19 cellular contexts compared by ENCODE assay signal in genomic region chr2:230920167-230920566, GRCh38. TPM values are rescaled to one million over a fixed set of nuclear protein-coding genes. Genes with fewer than 3 reads are reported as not detected.
DNase-seq lines count a peak whose midpoint lies in the region; ATAC-seq and TF ChIP-seq lines count a peak whose summit lies in the region.
"Had no signal": no experiment of that assay in that cellular context is flagged by ENCODE, and none has a peak within 500 bp of the region (broad histone marks: within the 10 kb centered on the region; RNA-seq: fewer than 3 reads in every experiment).

No MANE protein-coding gene starts in this region.

- CTCF ChIA-PET in CD4-positive, alpha-beta memory T cell (lab: Charles Lee; ENCODE audit: partially characterized antibody), result interaction anchor here (1.3 to 2.1 kb wide), 2 partner anchors 18 to 67 kb away, joined by 4 to 10 read pairs; no protein-coding TSS in a partner anchor
- CTCF ChIA-PET in activated CD8-positive, alpha-beta T cell treated with anti-CD3 and anti-CD28 coated beads, Interleukin-2, amount 10 ng/mL, durations not matched to agents 7 days and 5 days (lab: Charles Lee), result interaction anchor here (1.1 to 16.6 kb wide), 3 partner anchors 18 to 133 kb away, joined by 3 to 285 read pairs (median 8); no protein-coding TSS in a partner anchor

- no peak for DNase-seq in CD4-positive, alpha-beta memory T cell
- DNase-seq in GM12865 (ENCODE audit: low read depth) (peak; percentile 58), left lobe of liver (ENCODE audit: low spot score) (peak; percentile 7), COLO829 (ENCODE audit: low spot score) (no peak), NCI-H1694 (lab: John Stamatoyannopoulos, UW) (no peak)
- DNase-seq in activated CD8-positive, alpha-beta T cell treated with anti-CD3 and anti-CD28 coated beads, Interleukin-2, amount 10 ng/mL, durations not matched to agents 7 days and 5 days, result no peak
- DNase-seq: BE2C, colonic mucosa, DMS153, gastrocnemius medialis, left ventricle myocardium superior, NCI-H1436 treated with DMSO at 0.1 percent for 48 hours, spleen, substantia nigra had no signal

- H3K27me3 ChIP-seq in CD4-positive, alpha-beta memory T cell (ENCODE audit: insufficient read depth, low read length), result no peaks in the 10 kb centered on the region
- H3K27me3 ChIP-seq: colonic mucosa, gastrocnemius medialis, SJSA1 had no signal

- no peak overlapping the region for H3K4me3 ChIP-seq in CD4-positive, alpha-beta memory T cell (ENCODE audit: low read length in 2 of 2)
- H3K4me3 ChIP-seq in GM12865 (ENCODE audit: low read depth, low read length), result peak overlapping the region; percentile 75
- H3K4me3 ChIP-seq: colonic mucosa, gastrocnemius medialis, SJSA1 had no signal

- peak overlapping the region in 5 of 7 donors; percentile 2 to 74 (median 13) for H3K27ac Mint-ChIP-seq in CD4-positive, alpha-beta memory T cell
- peak overlapping the region; percentile 71 for H3K27ac Mint-ChIP-seq in activated CD8-positive, alpha-beta T cell treated with anti-CD3 and anti-CD28 coated beads, Interleukin-2, amount 10 ng/mL, durations not matched to agents 7 days and 5 days
- H3K27ac Mint-ChIP-seq: progenitor cell of endocrine pancreas had no signal

- H3K4me3 Mint-ChIP-seq in CD4-positive, alpha-beta memory T cell, result peak overlapping the region; percentile 1 to 75 (median 55)
- peak overlapping the region; percentile 53 for H3K4me3 Mint-ChIP-seq in activated CD8-positive, alpha-beta T cell treated with anti-CD3 and anti-CD28 coated beads, Interleukin-2, amount 10 ng/mL, durations not matched to agents 7 days and 5 days

- ATAC-seq in activated CD8-positive, alpha-beta T cell treated with anti-CD3 and anti-CD28 coated beads, Interleukin-2, amount 10 ng/mL, durations not matched to agents 7 days and 5 days, result no peak
- ATAC-seq in left lobe of liver, result no peak
- ATAC-seq in GM21619 (IDR thresholded peaks at IDR 0.05; ENCODE audit: unreplicated experiment), result no peak
- ATAC-seq: gastrocnemius medialis, left ventricle myocardium superior had no signal

- H3K27me3 Mint-ChIP-seq in CD4-positive, alpha-beta memory T cell, result peaks cover 2 to 3% of the 10 kb centered on the region in 2 donors
- no peaks in the 10 kb centered on the region for H3K27me3 Mint-ChIP-seq in activated CD8-positive, alpha-beta T cell treated with anti-CD3 and anti-CD28 coated beads, Interleukin-2, amount 10 ng/mL, durations not matched to agents 7 days and 5 days (ENCODE audit: low read depth)

- intact Hi-C loops in CD4-positive, alpha-beta memory T cell (cut with micrococcal nuclease), result no loop called here

- H3K36me3 Mint-ChIP-seq in CD4-positive, alpha-beta memory T cell, result peaks cover 0 to 4% of the 10 kb centered on the region in 2 donors
- peaks cover 3% of the 10 kb centered on the region for H3K36me3 Mint-ChIP-seq in activated CD8-positive, alpha-beta T cell treated with anti-CD3 and anti-CD28 coated beads, Interleukin-2, amount 10 ng/mL, durations not matched to agents 7 days and 5 days (ENCODE audit: low read depth)

- no peaks in the 10 kb centered on the region for H3K36me3 ChIP-seq in CD4-positive, alpha-beta memory T cell (ENCODE audit: insufficient read depth, low read length)
- H3K36me3 ChIP-seq: BE2C, colonic mucosa, gastrocnemius medialis, SJSA1, spleen had no signal

- H3K9me3 Mint-ChIP-seq in CD4-positive, alpha-beta memory T cell, result no peaks in the 10 kb centered on the region
- no peaks in the 10 kb centered on the region for H3K9me3 Mint-ChIP-seq in activated CD8-positive, alpha-beta T cell treated with anti-CD3 and anti-CD28 coated beads, Interleukin-2, amount 10 ng/mL, durations not matched to agents 7 days and 5 days (ENCODE audit: insufficient read depth)

- TF ChIP-seq CTCF in GM12865 (IDR thresholded peaks at IDR 0.05; ENCODE audit: insufficient read depth, low read depth, low read length, missing control alignments), result no peak

- H3K4me1 ChIP-seq in CD4-positive, alpha-beta memory T cell (ENCODE audit: insufficient read depth, low read length), result peaks cover 24% of the 10 kb centered on the region
- H3K4me1 ChIP-seq: BE2C, colonic mucosa, gastrocnemius medialis had no signal

- H3K9me3 ChIP-seq in CD4-positive, alpha-beta memory T cell (ENCODE audit: control insufficient read depth in 1 of 2, low read length in 2 of 2), result no peaks in the 10 kb centered on the region
- H3K9me3 ChIP-seq: BE2C, colonic mucosa, gastrocnemius medialis, SJSA1, spleen had no signal

- peaks cover 25 to 48% (median 34%) of the 10 kb centered on the region in 4 donors for H3K4me1 Mint-ChIP-seq in CD4-positive, alpha-beta memory T cell
- H3K4me1 Mint-ChIP-seq in activated CD8-positive, alpha-beta T cell treated with anti-CD3 and anti-CD28 coated beads, Interleukin-2, amount 10 ng/mL, durations not matched to agents 7 days and 5 days (ENCODE audit: low read depth), result peaks cover 79% of the 10 kb centered on the region

- POLR2A ChIA-PET in CD4-positive, alpha-beta memory T cell (lab: Charles Lee; ENCODE audit: partially characterized antibody), result no interaction called here
- POLR2A ChIA-PET in activated CD8-positive, alpha-beta T cell treated with anti-CD3 and anti-CD28 coated beads, Interleukin-2, amount 10 ng/mL, durations not matched to agents 7 days and 5 days (lab: Charles Lee), result interaction anchor here (0.5 to 0.7 kb wide), 2 partner anchors 52 to 62 kb away, joined by 3 read pairs; no protein-coding TSS in a partner anchor

- H3K27ac ChIP-seq in CD4-positive, alpha-beta memory T cell (ENCODE audit: low read depth, low read length), result no peak overlapping the region
- H3K27ac ChIP-seq: colonic mucosa, gastrocnemius medialis, SJSA1, spleen had no signal

RNA-seq across cellular contexts. Expression of gene GPR55, which starts 4.9 kb away (rescaled TPM):
- total RNA-seq in CD4-positive, alpha-beta memory T cell, result 1 to 10 TPM; 8.1 to 8.3 TPM
- 1 to 10 TPM in 1 of 2 donors, not detected in 1; 2.4 TPM for polyA plus RNA-seq in CD4-positive, alpha-beta memory T cell
- total RNA-seq in activated CD8-positive, alpha-beta T cell treated with anti-CD3 and anti-CD28 coated beads, Interleukin-2, amount 10 ng/mL, durations not matched to agents 7 days and 5 days, result 10 to 100 TPM; 12.3 to 12.5 TPM
- not detected for total RNA-seq in left lobe of liver
- total RNA-seq: astrocyte, gastrocnemius medialis, HT-29, left ventricle myocardium superior, progenitor cell of endocrine pancreas had no signal

RNA-seq across cellular contexts. Expression of gene ITM2C, which starts 55.4 kb away (rescaled TPM):
- total RNA-seq in CD4-positive, alpha-beta memory T cell, result 10 to 100 TPM; 24.1 to 24.3 TPM
- polyA plus RNA-seq in CD4-positive, alpha-beta memory T cell, result 10 to 100 TPM; 32.5 to 40.8 TPM
- total RNA-seq in activated CD8-positive, alpha-beta T cell treated with anti-CD3 and anti-CD28 coated beads, Interleukin-2, amount 10 ng/mL, durations not matched to agents 7 days and 5 days, result 10 to 100 TPM; 77.2 to 79.5 TPM
- total RNA-seq in left lobe of liver, result 14.2 TPM

Comparison
In these comparisons a context has a peak if more than half of its experiments do, and no peak if none do; other contexts are left out.
1. DNase-seq: peak in GM12865 (single experiment) and left lobe of liver (single experiment); none in CD4-positive, alpha-beta memory T cell (0 of 5), activated CD8-positive, alpha-beta T cell treated with anti-CD3 and anti-CD28 coated beads, Interleukin-2, amount 10 ng/mL, durations not matched to agents 7 days and 5 days (single experiment), COLO829 (single experiment) and NCI-H1694 (single experiment).